22 cellular contexts compared by ENCODE assay signal in genomic region chr3:136404056-136404455, GRCh38.
DNase-seq lines count a peak whose midpoint lies in the region; ATAC-seq, FAIRE-seq and TF ChIP-seq lines count a peak whose summit lies in the region.
"Had no signal": no experiment of that assay in that cellular context is flagged by ENCODE, and none has a peak within 500 bp of the region (broad histone marks: within the 10 kb centered on the region; RNA-seq: fewer than 3 reads in every experiment).

No MANE protein-coding gene starts in this region.

- H3K4me1 Mint-ChIP-seq in mesothelial cell of epicardium, result no peaks in the 10 kb centered on the region
- H3K4me1 Mint-ChIP-seq: CD14-positive monocyte, GM23338, IgD-negative memory B cell had no signal

- DNase-seq in GM12892 (ENCODE audit: insufficient read length) (no peak), SK-N-SH (no peak), epithelial cell of esophagus (ENCODE audit: low read depth) (peak; percentile 3), keratinocyte (ENCODE audit: low read depth, low spot score) (no peak), HEK293T (ENCODE audit: extremely low spot score) (no peak), amniotic stem cell (lab: John Stamatoyannopoulos, UW) (no peak), mesothelial cell of epicardium (ENCODE audit: low spot score in 2 of 2, unreplicated experiment in 2 of 2) (no peak)
- DNase-seq: 8988T; CD4-positive, alpha-beta memory T cell; DMS153; DMS79; GF-D8; HCEC 1CT; HFFc6 had no signal

- POLR2A ChIA-PET in SK-N-SH (lab: Yijun Ruan, JAX) (no interaction called here), HEK293T (lab: Yijun Ruan, JAX) (interaction anchor here (1.4 kb wide), 1 partner anchor 348 kb away, joined by 3 read pairs; the partner anchor contains the start of gene STAG1)

- H3K79me2 ChIP-seq in SK-N-SH (ENCODE audit: insufficient read depth) (no peaks in the 10 kb centered on the region), keratinocyte (ENCODE audit: control insufficient read depth, insufficient read depth, low read length) (no peaks in the 10 kb centered on the region)

- no peaks in the 10 kb centered on the region for H3K9me2 ChIP-seq in SK-N-SH

- H3K4me2 ChIP-seq in SK-N-SH (no peak overlapping the region), keratinocyte (ENCODE audit: control insufficient read depth, extremely low read depth, insufficient read depth, low read depth, low read length) (no peak overlapping the region)
- H3K4me2 ChIP-seq: BLaER1, GM23338 had no signal

- H3K9me3 Mint-ChIP-seq in mesothelial cell of epicardium, result no peaks in the 10 kb centered on the region
- H3K9me3 Mint-ChIP-seq: CD14-positive monocyte; CD4-positive, alpha-beta memory T cell; GM23338; HFFc6; IgD-negative memory B cell had no signal

- peaks cover 18% of the 10 kb centered on the region for H3K36me3 Mint-ChIP-seq in mesothelial cell of epicardium
- H3K36me3 Mint-ChIP-seq: IgD-negative memory B cell had no signal

- H3K9ac ChIP-seq in SK-N-SH, result no peak overlapping the region
- no peak overlapping the region for H3K9ac ChIP-seq in keratinocyte (ENCODE audit: control insufficient read depth, extremely low read depth, insufficient read depth, low read length)
- H3K9ac ChIP-seq: BLaER1 had no signal

- TF ChIP-seq POLR2A in GM12892 (IDR thresholded peaks at IDR 0.05; ENCODE audit: low read depth, low read length), result no peak

- H3K27ac Mint-ChIP-seq in mesothelial cell of epicardium, result no peak overlapping the region
- H3K27ac Mint-ChIP-seq: CD14-positive monocyte, GM23338, HFFc6, IgD-negative memory B cell had no signal

- no peaks in the 10 kb centered on the region for H3K4me1 ChIP-seq in SK-N-SH (ENCODE audit: control insufficient read depth in 1 of 2, insufficient read depth in 2 of 2, low read depth in 1 of 2, low read length in 1 of 2)
- no peaks in the 10 kb centered on the region for H3K4me1 ChIP-seq in keratinocyte (ENCODE audit: control insufficient read depth, extremely low read depth, insufficient read depth, low read length)
- H3K4me1 ChIP-seq: BLaER1 had no signal

- FAIRE-seq in GM12892 (lab: Jason Lieb, UNC), result peak; percentile 51
- FAIRE-seq in keratinocyte (lab: Jason Lieb, UNC), result peak; percentile 49
- FAIRE-seq: GM18507, H54, HTR-8/SVneo had no signal

- no peak for TF ChIP-seq RAD21 in SK-N-SH (IDR thresholded peaks at IDR 0.05; ENCODE audit: low read length)

- H3K9me3 ChIP-seq in SK-N-SH (no peaks in the 10 kb centered on the region), keratinocyte (ENCODE audit: control insufficient read depth, low read depth, low read length) (no peaks in the 10 kb centered on the region)
- H3K9me3 ChIP-seq: BLaER1 had no signal

- H3K4me3 ChIP-seq in SK-N-SH (ENCODE audit: low read depth in 2 of 2, low read length in 1 of 2) (no peak overlapping the region), epithelial cell of esophagus (ENCODE audit: low read length) (no peak overlapping the region), keratinocyte (ENCODE audit: control insufficient read depth in 2 of 3, extremely low read depth in 1 of 3, insufficient read depth in 2 of 3, low read depth in 1 of 3, low read length in 3 of 3) (no peak overlapping the region)
- H3K4me3 ChIP-seq: BLaER1, GM23338 had no signal

- H4K20me1 ChIP-seq in SK-N-SH (ENCODE audit: insufficient read depth) (no peaks in the 10 kb centered on the region), keratinocyte (ENCODE audit: control insufficient read depth, extremely low read depth, insufficient read depth, low read length) (no peaks in the 10 kb centered on the region)
- H4K20me1 ChIP-seq: BLaER1 had no signal

- no peaks in the 10 kb centered on the region for H3K9me1 ChIP-seq in keratinocyte (ENCODE audit: control insufficient read depth, extremely low read depth, insufficient read depth, low read length)

- H3K4me3 Mint-ChIP-seq in mesothelial cell of epicardium, result no peak overlapping the region
- H3K4me3 Mint-ChIP-seq: CD14-positive monocyte; CD4-positive, alpha-beta memory T cell; GM23338; HFFc6; IgD-negative memory B cell had no signal

- TF ChIP-seq CTCF in SK-N-SH (IDR thresholded peaks at IDR 0.05), result no peak
- no peak for TF ChIP-seq CTCF in epithelial cell of esophagus (IDR thresholded peaks at IDR 0.05; ENCODE audit: insufficient read depth, low read depth, low read length, missing control alignments)
- TF ChIP-seq CTCF in keratinocyte (optimal IDR thresholded peaks at IDR 0.05 in 1 of 3, IDR thresholded peaks at IDR 0.05 in 1 of 3, conservative IDR thresholded peaks at IDR 0.05 in 1 of 3; ENCODE audit: extremely low read depth in 1 of 3, insufficient read depth in 2 of 3, low read length in 3 of 3), result no peak
- no peak for TF ChIP-seq CTCF in mesothelial cell of epicardium (IDR thresholded peaks at IDR 0.05; ENCODE audit: unreplicated experiment)

- no peak overlapping the region; a peak in 1 of 4 replicates for H3K27ac ChIP-seq in SK-N-SH (ENCODE audit: low read depth in 2 of 2, low read length in 1 of 2)
- H3K27ac ChIP-seq in keratinocyte (ENCODE audit: control insufficient read depth, insufficient read depth, low read length), result no peak overlapping the region
- H3K27ac ChIP-seq: BLaER1 had no signal

- ATAC-seq in HG03159 (IDR thresholded peaks at IDR 0.05; ENCODE audit: unreplicated experiment), result no peak
- ATAC-seq: GM23338 had no signal

- dilution Hi-C loops in keratinocyte (cut with MboI; ENCODE audit: extremely low pct_ligation_motif_present, low sequenced_read_pairs), result no loop called here

- H2AFZ ChIP-seq in SK-N-SH (ENCODE audit: low read depth) (no peak overlapping the region), keratinocyte (ENCODE audit: control insufficient read depth, low read length) (no peak overlapping the region)
- H2AFZ ChIP-seq: GM23338 had no signal

- H3K27me3 ChIP-seq in SK-N-SH (ENCODE audit: insufficient read depth) (no peaks in the 10 kb centered on the region), keratinocyte (ENCODE audit: control insufficient read depth, extremely low read depth, insufficient read depth, low read length) (no peaks in the 10 kb centered on the region)
- H3K27me3 ChIP-seq: BLaER1 had no signal

- WGBS in SK-N-SH (ENCODE audit: low lambda C conversion rate), result 70% methylated on average over 2 of the region's 2 CpGs

- H3F3A ChIP-seq in SK-N-SH (replicated peaks; ENCODE audit: insufficient read depth), result peaks cover 7% of the 10 kb centered on the region

- no peaks in the 10 kb centered on the region for H3K27me3 Mint-ChIP-seq in mesothelial cell of epicardium (ENCODE audit: low read depth)
- H3K27me3 Mint-ChIP-seq: CD4-positive, alpha-beta memory T cell; IgD-negative memory B cell had no signal

- H3K36me3 ChIP-seq in SK-N-SH (replicated peaks in 1 of 2; ENCODE audit: control insufficient read depth in 1 of 2, insufficient read depth in 2 of 2, low read length in 1 of 2) (peaks cover 0 to 22% of the 10 kb centered on the region in 2 experiments), keratinocyte (ENCODE audit: control insufficient read depth in 2 of 2, extremely low read depth in 1 of 2, insufficient read depth in 2 of 2, low read length in 2 of 2) (no peaks in the 10 kb centered on the region)

- CTCF ChIA-PET in SK-N-SH (lab: Yijun Ruan, JAX) (interaction anchor here (6.1 kb wide), 1 partner anchor 12 kb away, joined by 33 read pairs; no protein-coding TSS in a partner anchor), HEK293T (lab: Yijun Ruan, JAX) (interaction anchor here (1.5 kb wide), 1 partner anchor 12 kb away, joined by 5 read pairs; no protein-coding TSS in a partner anchor)

- no peak for TF ChIP-seq EP300 in SK-N-SH (IDR thresholded peaks at IDR 0.05; ENCODE audit: borderline replicate concordance in 1 of 2, low read depth in 1 of 2, low read length in 1 of 2)

TF ChIP-seq in SK-N-SH, 30 proteins besides CTCF, POLR2A, EP300 and RAD21 (continues in another document):
- TF ChIP-seq PBX3 (IDR thresholded peaks at IDR 0.05) (peak; percentile 58), CHD2 (IDR thresholded peaks at IDR 0.05; ENCODE audit: low read length, partially characterized antibody) (no peak), TAF1 (IDR thresholded peaks at IDR 0.05; ENCODE audit: borderline replicate concordance, low read depth, low read length) (no peak), FOSL2 (IDR thresholded peaks at IDR 0.05; ENCODE audit: borderline replicate concordance, low read depth) (peak; percentile 12; the same call in 1 of the 2 replicates)

TF ChIP-seq in HEK293T, 16 proteins besides CTCF, POLR2A, EP300 and RAD21:
- no peak for TF ChIP-seq CTBP1 (IDR thresholded peaks at IDR 0.05; ENCODE audit: borderline replicate concordance)
- TF ChIP-seq SP1 (IDR thresholded peaks at IDR 0.05), result no peak
- TF ChIP-seq HDGF (IDR thresholded peaks at IDR 0.05; ENCODE audit: borderline replicate concordance), result no peak
- no peak for TF ChIP-seq FOXM1 (IDR thresholded peaks at IDR 0.05; ENCODE audit: borderline replicate concordance)
- TF ChIP-seq FOXA1 (IDR thresholded peaks at IDR 0.05), result no peak
- no peak for TF ChIP-seq FOXK2 (IDR thresholded peaks at IDR 0.05)
- no peak for TF ChIP-seq BHLHE40 (IDR thresholded peaks at IDR 0.05; ENCODE audit: borderline replicate concordance)
- no peak for TF ChIP-seq ELF4 (IDR thresholded peaks at IDR 0.05)
- TF ChIP-seq ZNF384 (IDR thresholded peaks at IDR 0.05), result no peak
- TF ChIP-seq ARNT (IDR thresholded peaks at IDR 0.05), result no peak
- TF ChIP-seq SUZ12 (IDR thresholded peaks at IDR 0.05), result no peak
- no peak for TF ChIP-seq TARDBP (IDR thresholded peaks at IDR 0.05)
- no peak for TF ChIP-seq PKNOX1 (IDR thresholded peaks at IDR 0.05)
- no peak for TF ChIP-seq LEF1 (IDR thresholded peaks at IDR 0.05; ENCODE audit: borderline replicate concordance)
- TF ChIP-seq NFRKB (IDR thresholded peaks at IDR 0.05), result no peak
- TF ChIP-seq L3MBTL2 (conservative IDR thresholded peaks at IDR 0.05), result no peak
